In genomic region chr11:31861011-31861410, GRCh38 we compare ENCODE assay signal across 10 cellular contexts. TPM values are rescaled to one million over a fixed set of nuclear protein-coding genes. Genes with fewer than 3 reads are reported as not detected.
"Had no signal": no experiment of that assay in that cellular context is flagged by ENCODE, and none has a peak within 500 bp of the region (broad histone marks: within the 10 kb centered on the region; RNA-seq: fewer than 3 reads in every experiment).

No MANE protein-coding gene starts in this region.

- H3K27ac ChIP-seq: GM23248 had no signal

- DNase-seq: GM23248, GOT3, H9, HCEC 1CT, IMR-90, KG1 had no signal

- ATAC-seq: K562 had no signal

- H3K4me3 ChIP-seq: GM23248, K562 had no signal

- FAIRE-seq: H54, HTR-8/SVneo, K562 had no signal

- H2AFZ ChIP-seq: GM23248 had no signal

- H3K9ac ChIP-seq: GM23248 had no signal

RNA-seq across cellular contexts. Expression of gene PAX6, which starts 49.9 kb away (rescaled TPM):
- total RNA-seq: GM23248, H9, HT-29, IMR-90 had no signal
- polyA plus RNA-seq: IMR-90 had no signal
